ENCODE assay signal across 1 cellular context in genomic region chr1:228830185-228830953, GRCh38.
TF ChIP-seq lines count a peak whose summit lies in the region.

No MANE protein-coding gene starts in this region.

TF ChIP-seq in HepG2, 621 proteins besides CTCF, POLR2A, EP300 and RAD21 (continued from another document):
- TF ChIP-seq ZNF687 (CRISPR knock-in tag; IDR thresholded peaks at IDR 0.05) (peak; percentile 79), SMAD1 (CRISPR knock-in tag; IDR thresholded peaks at IDR 0.05; ENCODE audit: borderline replicate concordance, low read depth) (0 out of 2 replicates have a peak, but pooled peaks have one; percentile 33), ZFP91 (CRISPR knock-in tag; IDR thresholded peaks at IDR 0.05; ENCODE audit: borderline replicate concordance) (peak; percentile 24; the same call in 1 of the 2 replicates), HINFP (CRISPR knock-in tag; IDR thresholded peaks at IDR 0.05; ENCODE audit: low read depth) (0 out of 2 replicates have a peak, but pooled peaks have one; percentile 43), NR2F6 (IDR thresholded peaks at IDR 0.05) (no peak), NR2F6 (CRISPR knock-in tag; IDR thresholded peaks at IDR 0.05) (no peak), CENPX (CRISPR knock-in tag; IDR thresholded peaks at IDR 0.05) (no peak), ZNF383 (CRISPR knock-in tag; IDR thresholded peaks at IDR 0.05; ENCODE audit: borderline replicate concordance) (no peak), CAMTA2 (CRISPR knock-in tag; IDR thresholded peaks at IDR 0.05; ENCODE audit: borderline replicate concordance) (0 out of 2 replicates have a peak, but pooled peaks have one; percentile 47), MTA1 (CRISPR knock-in tag; IDR thresholded peaks at IDR 0.05; ENCODE audit: borderline replicate concordance) (peak; percentile 30; the same call in 1 of the 2 replicates), ZNF614 (CRISPR knock-in tag; IDR thresholded peaks at IDR 0.05; ENCODE audit: borderline replicate concordance) (0 out of 2 replicates have a peak, but pooled peaks have one; percentile 0), ZNF616 (CRISPR knock-in tag; IDR thresholded peaks at IDR 0.05; ENCODE audit: low read depth) (no peak), ZNF800 (CRISPR knock-in tag; IDR thresholded peaks at IDR 0.05) (no peak), ZNF230 (CRISPR knock-in tag; IDR thresholded peaks at IDR 0.05) (no peak), ZNF724P (CRISPR knock-in tag; IDR thresholded peaks at IDR 0.05; ENCODE audit: borderline replicate concordance) (peak; percentile 39; the same call in 1 of the 2 replicates), ATF2 (CRISPR knock-in tag; IDR thresholded peaks at IDR 0.05) (no peak), ZNF501 (CRISPR knock-in tag; IDR thresholded peaks at IDR 0.05) (peak; percentile 53; the same call in 1 of the 2 replicates), MAX (IDR thresholded peaks at IDR 0.05) (0 out of 2 replicates have a peak, but pooled peaks have one; percentile 18), HOXA3 (CRISPR knock-in tag; IDR thresholded peaks at IDR 0.05) (peak; percentile 7; the same call in 1 of the 2 replicates), HNRNPL (IDR thresholded peaks at IDR 0.05; ENCODE audit: low read depth, low read length) (0 out of 2 replicates have a peak, but pooled peaks have one; percentile 64), YEATS4 (CRISPR knock-in tag; IDR thresholded peaks at IDR 0.05; ENCODE audit: borderline replicate concordance) (0 out of 2 replicates have a peak, but pooled peaks have one; percentile 28), ZFP37 (CRISPR knock-in tag; IDR thresholded peaks at IDR 0.05; ENCODE audit: borderline replicate concordance) (peak; percentile 61; the same call in 1 of the 2 replicates)
